Comparison of ENCODE assay signal across 8 cellular contexts in genomic region chr17:80780381-80781187, GRCh38.
DNase-seq lines count a peak whose midpoint lies in the region; ATAC-seq and TF ChIP-seq lines count a peak whose summit lies in the region.

No MANE protein-coding gene starts in this region.

- intact Hi-C loops in activated CD4-positive, alpha-beta T cell treated with anti-CD3 and anti-CD28 coated beads for 36 hours (cut with DNase I, micrococcal nuclease): loop anchor here (1.0 to 2.0 kb wide), 2 partner anchors 20 to 21 kb away; no protein-coding TSS in a partner anchor
- intact Hi-C loops in colonic mucosa (cut with DNase I): no loop called here
- intact Hi-C loops in stomach (cut with DNase I; ENCODE audit: low total_unique reads): no loop called here

- in situ Hi-C loops in HAP-1 (cut with MboI; ENCODE audit: low sequenced_read_pairs): no loop called here

- H3K4me1 ChIP-seq in colonic mucosa (no peaks in the 10 kb centered on the region), stomach (peaks cover 11 to 62% (median 30%) of the 10 kb centered on the region in 4 donors), HAP-1 (no peaks in the 10 kb centered on the region)

- CTCF ChIA-PET in activated CD4-positive, alpha-beta T cell treated with anti-CD3 and anti-CD28 coated beads for 36 hours (lab: Charles Lee): interaction anchor here (0.7 to 1.8 kb wide), 4 partner anchors 11 to 305 kb away, joined by 3 to 5 read pairs (median 4); no protein-coding TSS in a partner anchor

- H3K9me3 ChIP-seq in colonic mucosa: no peaks in the 10 kb centered on the region
- no peaks in the 10 kb centered on the region for H3K9me3 ChIP-seq in stomach
- H3K9me3 ChIP-seq in HAP-1: no peaks in the 10 kb centered on the region

- H3K36me3 ChIP-seq in colonic mucosa (no peaks in the 10 kb centered on the region), stomach (peaks cover 0 to 18% (median 6%) of the 10 kb centered on the region in 4 donors), HAP-1 (replicated peaks) (no peaks in the 10 kb centered on the region; the same call in 1 of the 2 replicates)

- no peak overlapping the region for H3K27ac ChIP-seq in colonic mucosa
- peak overlapping the region in 3 of 5 donors; percentile 62 to 67 (median 66) for H3K27ac ChIP-seq in stomach

- peak overlapping the region; percentile 95 for H3K27ac Mint-ChIP-seq in activated CD4-positive, alpha-beta T cell treated with anti-CD3 and anti-CD28 coated beads for 36 hours

- H3K9ac ChIP-seq in colonic mucosa (ENCODE audit: low read depth in 2 of 2, low read length in 2 of 2): no peak overlapping the region

- peak; percentile 60 for DNase-seq in activated CD4-positive, alpha-beta T cell treated with anti-CD3 and anti-CD28 coated beads for 36 hours
- DNase-seq in activated CD4-positive, alpha-beta T cell treated with anti-CD3 and anti-CD28 coated beads, Interleukin-2, amount 50 U/mL, for 1 hour: no peak
- DNase-seq in KG1 (lab: John Stamatoyannopoulos, UW): peak; percentile 13
- no peak for DNase-seq in colonic mucosa
- no peak for DNase-seq in stomach
- no peak for DNase-seq in HAP-1 (ENCODE audit: low spot score in 2 of 2)
- no peak for DNase-seq in HPDE6-E6E7 (ENCODE audit: extremely low spot score)
- DNase-seq in COR-L47 (lab: John Stamatoyannopoulos, UW): no peak

- no peak for TF ChIP-seq POLR2A in stomach (IDR thresholded peaks at IDR 0.05)

- POLR2A ChIA-PET in activated CD4-positive, alpha-beta T cell treated with anti-CD3 and anti-CD28 coated beads for 36 hours (lab: Charles Lee): interaction anchor here (0.5 kb wide), 1 partner anchor 13 kb away, joined by 3 read pairs; no protein-coding TSS in a partner anchor

- H3K4me3 ChIP-seq in colonic mucosa (peak overlapping the region; percentile 5), stomach (no peak overlapping the region), HAP-1 (no peak overlapping the region)

- H3K27me3 ChIP-seq in colonic mucosa: no peaks in the 10 kb centered on the region
- H3K27me3 ChIP-seq in stomach: no peaks in the 10 kb centered on the region
- H3K27me3 ChIP-seq in HAP-1 (ENCODE audit: low read depth): no peaks in the 10 kb centered on the region

- H3K36me3 Mint-ChIP-seq in activated CD4-positive, alpha-beta T cell treated with anti-CD3 and anti-CD28 coated beads for 36 hours (ENCODE audit: low read depth): peaks cover 39% of the 10 kb centered on the region

- no peak for TF ChIP-seq EP300 in stomach (IDR thresholded peaks at IDR 0.05)

- no peaks in the 10 kb centered on the region for H3K9me3 Mint-ChIP-seq in activated CD4-positive, alpha-beta T cell treated with anti-CD3 and anti-CD28 coated beads for 36 hours (ENCODE audit: low read depth)

- ATAC-seq in activated CD4-positive, alpha-beta T cell treated with anti-CD3 and anti-CD28 coated beads for 36 hours: peak; percentile 49

- H3K4me3 Mint-ChIP-seq in activated CD4-positive, alpha-beta T cell treated with anti-CD3 and anti-CD28 coated beads for 36 hours: peak overlapping the region; percentile 29

- WGBS in stomach, 5 donors: 57 to 81% (median 74%) methylated on average over 19 of the region's 19 CpGs

- peaks cover 80% of the 10 kb centered on the region for H3K4me1 Mint-ChIP-seq in activated CD4-positive, alpha-beta T cell treated with anti-CD3 and anti-CD28 coated beads for 36 hours

- no peaks in the 10 kb centered on the region for H3K27me3 Mint-ChIP-seq in activated CD4-positive, alpha-beta T cell treated with anti-CD3 and anti-CD28 coated beads for 36 hours

- no peak for TF ChIP-seq CTCF in colonic mucosa (IDR thresholded peaks at IDR 0.05)
- no peak for TF ChIP-seq CTCF in stomach (IDR thresholded peaks at IDR 0.05)

Comparison
In these comparisons a context has a peak if more than half of its experiments do, and no peak if none do; other contexts are left out.
1. DNase-seq: peak in activated CD4-positive, alpha-beta T cell treated with anti-CD3 and anti-CD28 coated beads for 36 hours (single experiment) and KG1 (single experiment); none in activated CD4-positive, alpha-beta T cell treated with anti-CD3 and anti-CD28 coated beads, Interleukin-2, amount 50 U/mL, for 1 hour (single experiment), colonic mucosa (single experiment), stomach (single experiment), HAP-1 (0 of 2), HPDE6-E6E7 (single experiment) and COR-L47 (single experiment).
2. intact Hi-C loops: an anchor here in activated CD4-positive, alpha-beta T cell treated with anti-CD3 and anti-CD28 coated beads for 36 hours (1.0 to 2.0 kb wide); none called in colonic mucosa and stomach.